Comparison of ENCODE assay signal across 21 cellular contexts in the genomic region with DNA sequence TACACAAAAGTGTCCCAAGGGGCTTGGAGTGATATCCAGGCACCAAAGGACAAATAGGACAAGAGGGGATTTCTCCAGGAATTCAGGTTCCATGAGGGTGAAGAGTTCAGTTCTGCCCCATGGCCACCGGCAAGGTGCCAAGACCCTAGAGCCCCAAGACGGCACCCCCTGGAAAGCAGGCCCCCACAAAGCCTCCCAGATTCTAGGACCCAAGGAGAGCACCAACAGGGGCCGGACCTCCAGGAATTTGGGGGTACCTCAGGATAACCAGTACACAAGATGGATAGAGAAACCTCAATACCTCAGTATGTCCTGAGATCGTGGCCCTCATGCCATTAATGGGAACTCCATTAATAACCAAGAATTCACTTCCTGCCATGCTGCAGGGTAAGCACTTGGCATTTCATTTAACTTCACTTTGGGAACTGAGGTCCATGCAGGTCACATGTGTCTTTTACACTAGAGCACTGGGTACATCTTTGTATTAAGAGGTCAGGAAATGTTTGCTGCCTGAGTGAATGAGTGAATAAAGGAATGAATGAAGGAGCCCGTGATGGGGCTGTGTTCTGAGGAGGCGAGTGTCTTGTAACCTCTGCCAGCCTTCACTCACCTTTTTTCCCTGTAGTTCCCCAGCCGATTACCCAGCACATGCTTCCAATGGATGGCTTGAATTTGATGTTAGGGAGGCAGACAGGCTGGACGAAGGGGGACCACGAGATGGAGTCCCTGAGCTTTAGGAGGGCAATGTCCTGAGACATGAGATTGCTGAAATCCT. TPM values are rescaled to one million over a fixed set of nuclear protein-coding genes. Genes with fewer than 3 reads are reported as not detected.
DNase-seq lines count a peak whose midpoint lies in the region; TF ChIP-seq lines count a peak whose summit lies in the region.
"Had no signal": no experiment of that assay in that cellular context is flagged by ENCODE, and none has a peak within 500 bp of the region (broad histone marks: within the 10 kb centered on the region; RNA-seq: fewer than 3 reads in every experiment).

No MANE protein-coding gene starts in this region.

- TF ChIP-seq CTCF in AG09309 (IDR thresholded peaks at IDR 0.05; ENCODE audit: control insufficient read depth, insufficient read depth, low read depth, low read length, missing control alignments), result peak; percentile 40
- TF ChIP-seq CTCF in astrocyte of the spinal cord (IDR thresholded peaks at IDR 0.05; ENCODE audit: low read depth, low read length), result peak; percentile 28
- no peak for TF ChIP-seq CTCF in hepatocyte (IDR thresholded peaks at IDR 0.05; ENCODE audit: poor library complexity)

- H3K27me3 ChIP-seq in GM23248 (replicated peaks; ENCODE audit: insufficient read depth) (peaks cover 41% of the 10 kb centered on the region), hepatocyte (no peaks in the 10 kb centered on the region)
- H3K27me3 ChIP-seq: gastrocnemius medialis had no signal

- H3K4me1 ChIP-seq in GM23248 (ENCODE audit: insufficient read depth), result no peaks in the 10 kb centered on the region
- H3K4me1 ChIP-seq in hepatocyte (ENCODE audit: insufficient read depth), result no peaks in the 10 kb centered on the region
- H3K4me1 ChIP-seq: gastrocnemius medialis had no signal

- WGBS in GM23248 (ENCODE audit: low coverage in 1 of 2, low lambda C conversion rate in 2 of 2, missing lambda C conversion rate in 2 of 2), 2 experiments, result 51 to 54% methylated on average over 9 of the region's 9 CpGs
- WGBS in hepatocyte (ENCODE audit: low lambda C conversion rate, missing lambda C conversion rate), result 87% methylated on average over 9 of the region's 9 CpGs

- H3K9me2 ChIP-seq in GM23248 (ENCODE audit: insufficient read depth), result no peaks in the 10 kb centered on the region
- no peaks in the 10 kb centered on the region for H3K9me2 ChIP-seq in hepatocyte (replicated peaks; ENCODE audit: insufficient read depth)

- H3K79me2 ChIP-seq in GM23248 (ENCODE audit: insufficient read depth) (no peaks in the 10 kb centered on the region), hepatocyte (no peaks in the 10 kb centered on the region)

- DNase-seq in AG09309 (ENCODE audit: low read depth) (no peak), GM23248 (peak; percentile 8), astrocyte of the spinal cord (ENCODE audit: low read depth, low spot score) (no peak), hepatocyte (ENCODE audit: low spot score) (peak; percentile 1), activated gamma-delta T cell (lab: John Stamatoyannopoulos, UW) (no peak), G401 (ENCODE audit: low spot score) (no peak), SKM-1 treated with dmso at 0.1 percent for 144 hours (lab: John Stamatoyannopoulos, UW; ENCODE audit: unreplicated experiment) (no peak), SHP77 (lab: John Stamatoyannopoulos, UW) (no peak)
- DNase-seq: activated CD8-positive, alpha-beta memory T cell treated with anti-CD3 and anti-CD28 coated beads for 24 hours; activated effector memory CD4-positive, alpha-beta T cell treated with Interleukin-2 at 50 U/mL for 16 hours; AML-193; DMS 273 treated with DMSO at 0.1 percent for 48 hours; gastrocnemius medialis; mesenchymal stem cell; NCI-H1092 treated with DMSO at 0.1 percent for 48 hours; NCI-H2171 treated with DMSO at 0.1 percent for 48 hours; nucleus accumbens; small intestine; stimulated activated naive CD8-positive, alpha-beta T cell treated with anti-CD3 and anti-CD28 coated beads, Interleukin-15, amount 100 ng/mL, for 72 hours had no signal

- H2AFZ ChIP-seq in GM23248 (no peak overlapping the region), hepatocyte (no peak overlapping the region)

- no peaks in the 10 kb centered on the region for H3F3A ChIP-seq in GM23248 (ENCODE audit: insufficient read depth)

- H3K36me3 ChIP-seq in GM23248 (ENCODE audit: low read depth) (no peaks in the 10 kb centered on the region), hepatocyte (replicated peaks; ENCODE audit: insufficient read depth, low read depth) (no peaks in the 10 kb centered on the region)
- H3K36me3 ChIP-seq: gastrocnemius medialis had no signal

- H3K4me3 ChIP-seq in AG09309 (ENCODE audit: control insufficient read depth, low read depth, low read length) (no peak overlapping the region), GM23248 (no peak overlapping the region), astrocyte of the spinal cord (ENCODE audit: low read depth, low read length) (no peak overlapping the region), hepatocyte (no peak overlapping the region)
- H3K4me3 ChIP-seq: gastrocnemius medialis, SK-N-MC had no signal

- H3K4me2 ChIP-seq in GM23248 (ENCODE audit: unreplicated experiment) (no peak overlapping the region), hepatocyte (no peak overlapping the region)

- H3K27ac ChIP-seq in GM23248, result no peak overlapping the region
- no peak overlapping the region for H3K27ac ChIP-seq in hepatocyte
- H3K27ac ChIP-seq: gastrocnemius medialis, SK-N-MC had no signal

- H3K9me3 ChIP-seq in GM23248 (ENCODE audit: low read depth) (no peaks in the 10 kb centered on the region), hepatocyte (ENCODE audit: low read depth) (no peaks in the 10 kb centered on the region)
- H3K9me3 ChIP-seq: gastrocnemius medialis had no signal

- H4K20me1 ChIP-seq in GM23248 (ENCODE audit: insufficient read depth), result no peaks in the 10 kb centered on the region
- no peaks in the 10 kb centered on the region for H4K20me1 ChIP-seq in hepatocyte (ENCODE audit: insufficient read depth, poor library complexity, severe bottlenecking)

- H3K9ac ChIP-seq in GM23248, result no peak overlapping the region

- in situ Hi-C loops in GM23248 (cut with MboI), result no loop called here
- in situ Hi-C loops in astrocyte of the spinal cord (cut with HindIII; ENCODE audit: low sequenced_read_pairs), result no loop called here
- in situ Hi-C loops in G401 (cut with HindIII; ENCODE audit: low sequenced_read_pairs), result no loop called here

RNA-seq across cellular contexts. Expression of a gene that starts 15.5 kb away (rescaled TPM):
- not detected in 2 replicates for total RNA-seq in GM23248 (2014; rRNA removed; shearing (Covaris generic))
- polyA plus RNA-seq in GM23248 (2016; fragmentation: Nextera tagmentation; extraction: Ambion mirVana) (not detected in 2 replicates), hepatocyte (1.4 and 1.6 TPM in 2 replicates)
- total RNA-seq in hepatocyte, result 0.33 and 1.1 TPM in 2 replicates
- total RNA-seq in G401 (2014; rRNA removed; shearing (Covaris generic)), result not detected in 2 replicates
- total RNA-seq: astrocyte, gastrocnemius medialis had no signal

RNA-seq across cellular contexts. Expression of a gene that starts 32.0 kb away (rescaled TPM):
- total RNA-seq in GM23248 (2014; rRNA removed; shearing (Covaris generic)), result 0.11 TPM in 1 of 2 replicates, not detected in the other
- polyA plus RNA-seq in GM23248 (2016; fragmentation: Nextera tagmentation; extraction: Ambion mirVana), result 0.19 TPM in 1 of 2 replicates, not detected in the other
- total RNA-seq in hepatocyte, result 0.12 and 0.37 TPM in 2 replicates
- 0.51 and 0.69 TPM in 2 replicates for polyA plus RNA-seq in hepatocyte
- not detected in 2 replicates for total RNA-seq in G401 (2014; rRNA removed; shearing (Covaris generic))

RNA-seq across cellular contexts. Expression of a gene that starts 39.7 kb away (rescaled TPM):
- 3.1 and 3.4 TPM in 2 replicates for total RNA-seq in GM23248 (2014; rRNA removed; shearing (Covaris generic))
- polyA plus RNA-seq in GM23248 (2016; fragmentation: Nextera tagmentation; extraction: Ambion mirVana) (1.2 and 2.0 TPM in 2 replicates), hepatocyte (15.2 and 17.2 TPM in 2 replicates)
- 8.5 and 14.4 TPM in 2 replicates for total RNA-seq in hepatocyte
- total RNA-seq in G401 (2014; rRNA removed; shearing (Covaris generic)), result 0.20 and 0.31 TPM in 2 replicates

Comparison
In these comparisons a context has a peak if more than half of its experiments do, and no peak if none do; other contexts are left out.
1. DNase-seq: peak in GM23248 (single experiment) and hepatocyte (single experiment); none in AG09309 (single experiment), astrocyte of the spinal cord (single experiment), activated gamma-delta T cell (single experiment), G401 (single experiment), SKM-1 treated with dmso at 0.1 percent for 144 hours (single experiment) and SHP77 (0 of 2).